In genomic region chr3:58321791-58322190, GRCh38 we compare ENCODE assay signal across 21 cellular contexts.
"Had no signal": no experiment of that assay in that cellular context is flagged by ENCODE, and none has a peak within 500 bp of the region (broad histone marks: within the 10 kb centered on the region; RNA-seq: fewer than 3 reads in every experiment).

No MANE protein-coding gene starts in this region.

- H3K36me3 Mint-ChIP-seq: naive B cell had no signal

- H3K27me3 ChIP-seq: body of pancreas, foreskin keratinocyte, hepatocyte, right atrium auricular region, upper lobe of left lung had no signal

- H3K4me3 ChIP-seq: body of pancreas, hepatocyte, mucosa of descending colon, prostate gland, right atrium auricular region, thoracic aorta, upper lobe of left lung had no signal

- H3K27ac Mint-ChIP-seq: activated CD4-positive, alpha-beta memory T cell treated with anti-CD3 and anti-CD28 coated beads, Interleukin-2, amount 10 ng/mL, durations not matched to agents 7 days and 5 days; activated naive CD8-positive, alpha-beta T cell treated with anti-CD3 and anti-CD28 coated beads, Interleukin-2, amount 10 ng/mL, durations not matched to agents 7 days and 5 days; activated T-helper 17 cell treated with anti-CD3 and anti-CD28 coated beads, Interleukin-2, amount 50 U/mL, for 72 hours had no signal

- H3K27me3 Mint-ChIP-seq: activated CD4-positive, alpha-beta memory T cell treated with anti-CD3 and anti-CD28 coated beads, Interleukin-2, amount 10 ng/mL, durations not matched to agents 7 days and 5 days; activated CD8-positive, alpha-beta memory T cell treated with anti-CD3 and anti-CD28 coated beads, Interleukin-2, amount 10 ng/mL, durations not matched to agents 7 days and 5 days; activated naive CD8-positive, alpha-beta T cell treated with anti-CD3 and anti-CD28 coated beads, Interleukin-2, amount 10 ng/mL, durations not matched to agents 7 days and 5 days; activated T-helper 17 cell treated with anti-CD3 and anti-CD28 coated beads, Interleukin-2, amount 50 U/mL, for 72 hours; naive B cell had no signal

- H3K79me2 ChIP-seq: hepatocyte had no signal

- DNase-seq: activated CD4-positive, alpha-beta memory T cell treated with anti-CD3 and anti-CD28 coated beads, Interleukin-2, amount 10 ng/mL, durations not matched to agents 7 days and 5 days; activated CD4-positive, alpha-beta T cell treated with anti-CD3 and anti-CD28 coated beads for 48 hours; activated CD4-positive, CD25-positive, alpha-beta regulatory T cell; activated CD8-positive, alpha-beta memory T cell treated with anti-CD3 and anti-CD28 coated beads, Interleukin-2, amount 10 ng/mL, durations not matched to agents 7 days and 5 days; activated naive CD4-positive, alpha-beta T cell; activated naive CD8-positive, alpha-beta T cell treated with anti-CD3 and anti-CD28 coated beads, Interleukin-2, amount 10 ng/mL, durations not matched to agents 7 days and 5 days; body of pancreas; dermis blood vessel endothelial cell; foreskin keratinocyte; left ventricle myocardium superior; mesenchymal stem cell; mucosa of descending colon; naive B cell; T-helper 9 cell; upper lobe of left lung had no signal

- H3K4me2 ChIP-seq: hepatocyte had no signal

- H3K4me1 ChIP-seq: prostate gland had no signal

- H3K4me3 Mint-ChIP-seq: activated CD4-positive, alpha-beta memory T cell treated with anti-CD3 and anti-CD28 coated beads, Interleukin-2, amount 10 ng/mL, durations not matched to agents 7 days and 5 days; activated CD8-positive, alpha-beta memory T cell treated with anti-CD3 and anti-CD28 coated beads, Interleukin-2, amount 10 ng/mL, durations not matched to agents 7 days and 5 days; activated naive CD8-positive, alpha-beta T cell treated with anti-CD3 and anti-CD28 coated beads, Interleukin-2, amount 10 ng/mL, durations not matched to agents 7 days and 5 days; activated T-helper 17 cell treated with anti-CD3 and anti-CD28 coated beads, Interleukin-2, amount 50 U/mL, for 72 hours; naive B cell had no signal

- H2AFZ ChIP-seq: hepatocyte had no signal

- H3K27ac ChIP-seq: body of pancreas, epithelial cell of prostate, foreskin keratinocyte, hepatocyte, prostate gland, right atrium auricular region, thoracic aorta, upper lobe of left lung had no signal

- H3K9me3 ChIP-seq: body of pancreas, mucosa of descending colon, prostate gland, right atrium auricular region, thoracic aorta, upper lobe of left lung had no signal

- H3K9me3 Mint-ChIP-seq: activated CD4-positive, alpha-beta memory T cell treated with anti-CD3 and anti-CD28 coated beads, Interleukin-2, amount 10 ng/mL, durations not matched to agents 7 days and 5 days; activated naive CD8-positive, alpha-beta T cell treated with anti-CD3 and anti-CD28 coated beads, Interleukin-2, amount 10 ng/mL, durations not matched to agents 7 days and 5 days; activated T-helper 17 cell treated with anti-CD3 and anti-CD28 coated beads, Interleukin-2, amount 50 U/mL, for 72 hours; naive B cell had no signal
